In the genomic region with DNA sequence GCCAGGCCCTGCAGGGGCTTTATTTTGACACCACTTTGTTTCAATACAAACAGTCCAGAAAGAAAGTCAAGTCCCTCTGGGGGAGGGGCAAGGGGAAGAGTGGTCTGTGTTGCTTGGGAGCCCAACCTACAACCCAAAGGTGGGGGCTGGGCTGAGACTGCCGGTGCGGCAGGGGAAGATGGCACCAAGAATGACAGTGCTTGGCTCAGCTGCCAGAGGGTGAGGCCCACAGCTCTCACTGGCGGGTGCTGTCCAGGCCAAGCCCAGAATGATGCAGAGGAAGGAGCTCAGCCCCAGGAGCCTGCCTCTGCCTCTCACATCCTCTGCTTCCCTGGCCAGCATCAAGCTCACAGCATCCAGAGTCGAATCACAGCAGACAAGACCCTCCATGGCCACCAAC, we compare ENCODE assay signal across 21 cellular contexts.
"Had no signal": no experiment of that assay in that cellular context is flagged by ENCODE, and none has a peak within 500 bp of the region (broad histone marks: within the 10 kb centered on the region; RNA-seq: fewer than 3 reads in every experiment).

No MANE protein-coding gene starts in this region.

- H3K36me3 Mint-ChIP-seq: activated naive CD8-positive, alpha-beta T cell treated with anti-CD3 and anti-CD28 coated beads, Interleukin-2, amount 10 ng/mL, durations not matched to agents 7 days and 5 days had no signal

- H3K9me3 Mint-ChIP-seq: activated B cell treated with CpG ODN at 0.5 μM for 24 hours; activated naive CD4-positive, alpha-beta T cell treated with anti-CD3 and anti-CD28 coated beads, Interleukin-2, amount 10 ng/mL, durations not matched to agents 7 days and 5 days; activated naive CD8-positive, alpha-beta T cell treated with anti-CD3 and anti-CD28 coated beads, Interleukin-2, amount 10 ng/mL, durations not matched to agents 7 days and 5 days; dendritic cell treated with granulocyte-macrophage colony-stimulating factor and Interleukin-4, amounts not matched to agents 40 ng/mL and 50 ng/mL, for 4 days; nephron; T-cell; T-helper 2 cell treated with Interferon-gamma antibody and Interleukin-4, amounts not matched to agents 5 μg/mL and 100 μg/mL, for 36 hours had no signal

- ATAC-seq: gastrocnemius medialis; stimulated activated naive CD8-positive, alpha-beta T cell treated with anti-CD3 and anti-CD28 coated beads, Interleukin-15, Interleukin-2, amounts not matched to agents 100 U/mL and 50 U/mL, for 24 hours; T-cell had no signal

- H2AFZ ChIP-seq: hepatocyte had no signal

- H3K27ac ChIP-seq: brain microvascular endothelial cell, gastrocnemius medialis, hepatocyte, left ventricle myocardium inferior, right atrium auricular region, spleen, testis, transverse colon had no signal

- H3K27ac Mint-ChIP-seq: activated B cell treated with CpG ODN at 0.5 μM for 24 hours; activated naive CD4-positive, alpha-beta T cell treated with anti-CD3 and anti-CD28 coated beads, Interleukin-2, amount 10 ng/mL, durations not matched to agents 7 days and 5 days; activated naive CD8-positive, alpha-beta T cell treated with anti-CD3 and anti-CD28 coated beads, Interleukin-2, amount 10 ng/mL, durations not matched to agents 7 days and 5 days; dendritic cell treated with granulocyte-macrophage colony-stimulating factor and Interleukin-4, amounts not matched to agents 40 ng/mL and 50 ng/mL, for 4 days; nephron; T-cell; T-helper 2 cell treated with Interferon-gamma antibody and Interleukin-4, amounts not matched to agents 5 μg/mL and 100 μg/mL, for 36 hours had no signal

- H3K4me1 Mint-ChIP-seq: activated B cell treated with CpG ODN at 0.5 μM for 24 hours; activated naive CD4-positive, alpha-beta T cell treated with anti-CD3 and anti-CD28 coated beads, Interleukin-2, amount 10 ng/mL, durations not matched to agents 7 days and 5 days; activated naive CD8-positive, alpha-beta T cell treated with anti-CD3 and anti-CD28 coated beads, Interleukin-2, amount 10 ng/mL, durations not matched to agents 7 days and 5 days had no signal

- H3K27me3 Mint-ChIP-seq: activated B cell treated with CpG ODN at 0.5 μM for 24 hours; activated naive CD4-positive, alpha-beta T cell treated with anti-CD3 and anti-CD28 coated beads, Interleukin-2, amount 10 ng/mL, durations not matched to agents 7 days and 5 days; activated naive CD8-positive, alpha-beta T cell treated with anti-CD3 and anti-CD28 coated beads, Interleukin-2, amount 10 ng/mL, durations not matched to agents 7 days and 5 days; dendritic cell treated with granulocyte-macrophage colony-stimulating factor and Interleukin-4, amounts not matched to agents 40 ng/mL and 50 ng/mL, for 4 days; T-cell had no signal

- H3K9me3 ChIP-seq: gastrocnemius medialis, left ventricle myocardium inferior, right atrium auricular region, spleen, testis, transverse colon had no signal

- DNase-seq: activated B cell treated with CpG ODN at 0.5 μM for 24 hours; activated gamma-delta T cell; activated naive CD4-positive, alpha-beta T cell treated with anti-CD3 and anti-CD28 coated beads, Interleukin-2, amount 10 ng/mL, durations not matched to agents 7 days and 5 days; activated naive CD8-positive, alpha-beta T cell treated with anti-CD3 and anti-CD28 coated beads, Interleukin-2, amount 10 ng/mL, durations not matched to agents 7 days and 5 days; brain microvascular endothelial cell; caudate nucleus; effector CD4-positive, alpha-beta T cell; islet precursor cell; left ventricle myocardium inferior; occipital lobe; spleen; stimulated activated naive CD8-positive, alpha-beta T cell treated with anti-CD3 and anti-CD28 coated beads, Interleukin-15, Interleukin-2, amounts not matched to agents 100 U/mL and 50 U/mL, for 24 hours; T-cell; testis; transverse colon had no signal

- H3K4me3 ChIP-seq: gastrocnemius medialis, hepatocyte, left ventricle myocardium inferior, right atrium auricular region, spleen, testis, transverse colon had no signal

- H3K27me3 ChIP-seq: brain microvascular endothelial cell, gastrocnemius medialis, hepatocyte, right atrium auricular region, spleen, testis, transverse colon had no signal

- H3K4me2 ChIP-seq: hepatocyte had no signal

- H3K4me3 Mint-ChIP-seq: activated B cell treated with CpG ODN at 0.5 μM for 24 hours; activated naive CD4-positive, alpha-beta T cell treated with anti-CD3 and anti-CD28 coated beads, Interleukin-2, amount 10 ng/mL, durations not matched to agents 7 days and 5 days; activated naive CD8-positive, alpha-beta T cell treated with anti-CD3 and anti-CD28 coated beads, Interleukin-2, amount 10 ng/mL, durations not matched to agents 7 days and 5 days; dendritic cell treated with granulocyte-macrophage colony-stimulating factor and Interleukin-4, amounts not matched to agents 40 ng/mL and 50 ng/mL, for 4 days; nephron; T-cell; T-helper 2 cell treated with Interferon-gamma antibody and Interleukin-4, amounts not matched to agents 5 μg/mL and 100 μg/mL, for 36 hours had no signal
